Comparison of ENCODE assay signal across 1 cellular context in the genomic region with DNA sequence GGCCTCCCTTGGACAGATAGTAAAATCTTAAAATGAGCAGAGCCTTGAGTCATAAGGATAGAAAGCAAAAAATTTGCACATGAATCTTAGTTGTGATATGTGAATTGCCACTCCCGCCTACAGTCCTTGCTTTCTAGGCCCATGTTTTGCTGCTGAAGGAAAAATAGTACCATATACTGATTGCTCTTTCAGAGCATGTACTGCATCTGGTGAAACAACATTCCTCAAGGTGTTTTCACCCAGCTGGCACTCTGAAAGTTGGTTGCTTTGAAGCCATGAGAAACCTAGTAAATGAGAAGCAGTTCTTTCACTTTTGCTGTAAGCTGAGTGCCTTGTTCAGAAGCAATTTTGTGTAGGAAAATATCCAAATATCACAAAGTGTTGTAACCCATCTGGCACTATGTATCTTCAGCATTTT.
TF ChIP-seq lines count a peak whose summit lies in the region.

No MANE protein-coding gene starts in this region.

TF ChIP-seq in HepG2, 621 proteins besides CTCF, POLR2A, EP300 and RAD21:
- TF ChIP-seq MATR3 (CRISPR knock-in tag; IDR thresholded peaks at IDR 0.05) (no peak), SUZ12 (IDR thresholded peaks at IDR 0.05; ENCODE audit: low read depth, low read length) (no peak), ZNF891 (CRISPR knock-in tag; IDR thresholded peaks at IDR 0.05) (no peak)
